In genomic region chr3:159762238-159762637, GRCh38 we compare ENCODE assay signal across 10 cellular contexts.
DNase-seq lines count a peak whose midpoint lies in the region; ATAC-seq lines count a peak whose summit lies in the region.
"Had no signal": no experiment of that assay in that cellular context is flagged by ENCODE, and none has a peak within 500 bp of the region (broad histone marks: within the 10 kb centered on the region; RNA-seq: fewer than 3 reads in every experiment).

No MANE protein-coding gene starts in this region.

- DNase-seq in H7 (no peak), RPMI7951 (ENCODE audit: low read depth) (peak; percentile 69), glomerular visceral epithelial cell (ENCODE audit: extremely low spot score) (peak; percentile 56), GDM1 (lab: John Stamatoyannopoulos, UW) (no peak), NCI-H2107 treated with DMSO at 0.1 percent for 48 hours (lab: John Stamatoyannopoulos, UW; ENCODE audit: unreplicated experiment) (no peak)
- no peak for DNase-seq in stimulated activated naive CD4-positive, alpha-beta T cell treated with Interleukin-2 at 50 U/mL for 16 hours (lab: John Stamatoyannopoulos, UW)
- DNase-seq: activated CD4-positive, alpha-beta T cell treated with anti-CD3 and anti-CD28 coated beads for 4 hours; stimulated activated CD4-positive, alpha-beta T cell treated with anti-CD3 and anti-CD28 coated beads, Interleukin-2, amount 100 ng/mL, for 48 hours had no signal

- peak overlapping the region; percentile 86 for H3K27ac ChIP-seq in skeletal muscle tissue (ENCODE audit: low read depth, low read length)

- no peak overlapping the region for H3K9ac ChIP-seq in skeletal muscle tissue (ENCODE audit: low read depth in 1 of 3, low read length in 3 of 3)

- H3K36me3 ChIP-seq in H7 (replicated peaks; ENCODE audit: control insufficient read depth, insufficient read depth, low read length) (no peaks in the 10 kb centered on the region), skeletal muscle tissue (ENCODE audit: control insufficient read depth in 3 of 3, insufficient read depth in 3 of 3, low read length in 3 of 3) (no peaks in the 10 kb centered on the region)

- H3K4me3 ChIP-seq in H7 (ENCODE audit: insufficient read depth, low read depth, low read length) = peak overlapping the region; percentile 87; the same call in 1 of the 2 replicates
- H3K4me3 ChIP-seq in skeletal muscle tissue (ENCODE audit: low read length in 3 of 3) = no peak overlapping the region

- H3K9me3 ChIP-seq in skeletal muscle tissue (ENCODE audit: control insufficient read depth in 3 of 3, low read length in 3 of 3) = no peaks in the 10 kb centered on the region

- ATAC-seq in GM18520 (IDR thresholded peaks at IDR 0.05; ENCODE audit: unreplicated experiment) = no peak

- H3K27me3 ChIP-seq in H7 (ENCODE audit: control insufficient read depth, insufficient read depth, low read length) = peaks cover 2% of the 10 kb centered on the region; the same call in 1 of the 2 replicates
- peaks cover 0 to 6% (median 0%) of the 10 kb centered on the region in 3 donors for H3K27me3 ChIP-seq in skeletal muscle tissue (ENCODE audit: control insufficient read depth in 3 of 3, insufficient read depth in 3 of 3, low read length in 3 of 3)

- peaks cover 21 to 25% (median 22%) of the 10 kb centered on the region in 3 donors for H3K4me1 ChIP-seq in skeletal muscle tissue (ENCODE audit: control insufficient read depth in 3 of 3, insufficient read depth in 3 of 3, low read length in 3 of 3)

Comparison
In these comparisons a context has a peak if more than half of its experiments do, and no peak if none do; other contexts are left out.
1. DNase-seq: peak in RPMI7951 (single experiment) and glomerular visceral epithelial cell (single experiment); none in H7 (single experiment), GDM1 (single experiment), NCI-H2107 treated with DMSO at 0.1 percent for 48 hours (single experiment) and stimulated activated naive CD4-positive, alpha-beta T cell treated with Interleukin-2 at 50 U/mL for 16 hours (single experiment).